In genomic region chr15:90165659-90166489, GRCh38 we compare ENCODE assay signal across 8 cellular contexts. TPM values are rescaled to one million over a fixed set of nuclear protein-coding genes. Genes with fewer than 3 reads are reported as not detected.
DNase-seq lines count a peak whose midpoint lies in the region; ATAC-seq and TF ChIP-seq lines count a peak whose summit lies in the region.

No MANE protein-coding gene starts in this region.

- peaks cover 52% of the 10 kb centered on the region for H3K4me1 ChIP-seq in PC-3 (ENCODE audit: insufficient read depth, low read length)

- DNase-seq in NCI-H2081 (lab: John Stamatoyannopoulos, UW): peak; percentile 55 to 79
- DNase-seq in NCI-H2081 treated with DMSO at 0.1 percent for 48 hours (lab: John Stamatoyannopoulos, UW): no peak
- DNase-seq in PC-3: peak; percentile 99
- DNase-seq in choroid plexus epithelial cell (ENCODE audit: low read depth): peak; percentile 97
- DNase-seq in mucosa of gallbladder (ENCODE audit: low spot score): peak; percentile 89
- no peak for DNase-seq in type B pancreatic cell (ENCODE audit: extremely low spot score, unreplicated experiment)
- DNase-seq in pons (ENCODE audit: low spot score): no peak

- no peak for TF ChIP-seq CTCF in PC-3 (conservative IDR thresholded peaks at IDR 0.05; ENCODE audit: low read depth, low read length)
- TF ChIP-seq CTCF in choroid plexus epithelial cell (conservative IDR thresholded peaks at IDR 0.05; ENCODE audit: low read depth, low read length): peak; percentile 3
- TF ChIP-seq CTCF in type B pancreatic cell (conservative IDR thresholded peaks at IDR 0.05): no peak

- H3K27ac Mint-ChIP-seq in type B pancreatic cell: peak overlapping the region; percentile 89

- peak overlapping the region; percentile 100 for H3K27ac ChIP-seq in PC-3 (ENCODE audit: low read length)

- H3K9me3 Mint-ChIP-seq in type B pancreatic cell: no peaks in the 10 kb centered on the region

- TSS peak; percentile 78 for BruUV-seq in PC-3 (replicated peaks; lab: Mats Ljungman, UMichigan)

- peak overlapping the region; percentile 90 for H3K9ac ChIP-seq in PC-3 (ENCODE audit: low read length)

- no peaks in the 10 kb centered on the region for H3K79me2 ChIP-seq in PC-3 (ENCODE audit: low read length)

- no peaks in the 10 kb centered on the region for H3K9me3 ChIP-seq in PC-3 (ENCODE audit: low read length)

- H3K36me3 Mint-ChIP-seq in type B pancreatic cell: no peaks in the 10 kb centered on the region

- peak overlapping the region; percentile 61 for H3K4me3 Mint-ChIP-seq in type B pancreatic cell

- no peaks in the 10 kb centered on the region for H3K27me3 Mint-ChIP-seq in type B pancreatic cell

- no peaks in the 10 kb centered on the region for H4K20me1 ChIP-seq in PC-3 (ENCODE audit: low read length)

- CTCF ChIA-PET in PC-3 (lab: Charles Lee): no interaction called here

- H3F3A ChIP-seq in PC-3 (ENCODE audit: low read length, unreplicated experiment): peaks cover 16% of the 10 kb centered on the region

- H3K4me3 ChIP-seq in PC-3 (ENCODE audit: low read length) (no peak overlapping the region), choroid plexus epithelial cell (ENCODE audit: low read depth, low read length) (no peak overlapping the region)

- H3K4me1 Mint-ChIP-seq in type B pancreatic cell (ENCODE audit: unreplicated experiment): peaks cover 18% of the 10 kb centered on the region

- intact Hi-C loops in PC-3 (cut with micrococcal nuclease): loop anchor here (1.0 kb wide), 1 partner anchor 18 kb away; no protein-coding TSS in a partner anchor

- H3K4me2 ChIP-seq in PC-3 (ENCODE audit: low read length): peak overlapping the region; percentile 54

- H2AFZ ChIP-seq in PC-3 (ENCODE audit: low read length): no peak overlapping the region

- POLR2A ChIA-PET in PC-3 (lab: Charles Lee; ENCODE audit: unreplicated experiment): interaction anchor here (0.6 kb wide), 1 partner anchor 68 kb away, joined by 11 read pairs; the partner anchor contains the start of genes CIB1 and GDPGP1

- ATAC-seq in HG03439 (IDR thresholded peaks at IDR 0.05; ENCODE audit: unreplicated experiment) (peak; percentile 54), PC-3 (peak; percentile 91)

- no peaks in the 10 kb centered on the region for H3K9me2 ChIP-seq in PC-3 (replicated peaks; ENCODE audit: low read length)

- H3K27me3 ChIP-seq in PC-3 (ENCODE audit: low read length): no peaks in the 10 kb centered on the region

- no peaks in the 10 kb centered on the region for H3K36me3 ChIP-seq in PC-3 (ENCODE audit: low read depth, low read length)

RNA-seq across cellular contexts. Expression of gene SEMA4B, which starts 35.3 kb away (rescaled TPM):
- total RNA-seq in PC-3 (2014; rRNA removed): 114 and 175 TPM in 2 replicates
- total RNA-seq in mucosa of gallbladder: 79.7 TPM
- total RNA-seq in type B pancreatic cell (ENCODE audit: low replicate concordance): 28.0 and 28.9 TPM in 2 replicates

Comparison
In these comparisons a context has a peak if more than half of its experiments do, and no peak if none do; other contexts are left out.
1. DNase-seq: peak in NCI-H2081 (2 of 2), PC-3 (single experiment), choroid plexus epithelial cell (single experiment) and mucosa of gallbladder (single experiment); none in NCI-H2081 treated with DMSO at 0.1 percent for 48 hours (single experiment), type B pancreatic cell (single experiment) and pons (single experiment).